ENCODE assay signal across 8 cellular contexts in the genomic region with DNA sequence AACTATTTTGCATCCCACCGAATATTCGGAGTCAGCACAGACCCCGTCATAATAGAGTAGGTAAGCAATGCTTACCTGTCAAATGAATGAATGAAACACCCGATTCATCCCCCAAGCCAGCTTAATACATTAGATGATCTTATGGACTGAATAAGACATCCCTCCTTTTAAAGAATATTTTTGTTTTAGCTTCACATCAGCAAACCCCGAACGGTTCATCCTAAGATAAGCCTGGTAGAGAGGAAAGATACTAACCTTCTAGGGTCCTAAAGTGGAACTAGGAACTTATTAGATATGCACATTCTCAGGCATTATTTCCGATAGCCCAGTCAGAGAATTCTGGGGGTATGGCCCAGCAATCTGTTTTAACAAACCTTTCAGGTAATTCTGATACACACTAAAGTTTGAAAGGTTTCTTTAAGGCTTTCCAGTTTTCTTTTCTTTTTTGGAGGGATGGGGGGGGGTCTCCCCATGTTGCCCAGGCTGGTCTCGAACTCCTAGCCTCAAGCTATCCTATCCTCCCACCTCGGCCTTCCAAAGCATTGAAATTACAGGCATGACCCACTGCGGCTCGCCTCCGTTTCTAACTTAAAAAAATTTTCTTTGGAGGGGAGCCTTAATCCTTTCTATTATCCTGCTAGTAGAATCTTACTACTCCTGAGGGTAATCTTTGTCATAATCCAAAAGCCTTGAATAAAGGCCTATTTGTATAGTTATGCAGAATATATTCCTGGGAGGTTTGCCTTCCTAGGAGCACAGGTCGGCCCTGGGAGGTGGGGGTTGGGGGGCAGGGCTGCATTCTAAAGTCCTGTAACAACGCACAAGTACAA. TPM values are rescaled to one million over a fixed set of nuclear protein-coding genes. Genes with fewer than 3 reads are reported as not detected.
DNase-seq lines count a peak whose midpoint lies in the region; ATAC-seq and TF ChIP-seq lines count a peak whose summit lies in the region.

No MANE protein-coding gene starts in this region.

- peaks cover 57% of the 10 kb centered on the region for H3K79me2 ChIP-seq in Karpas-422 (ENCODE audit: low read length)

- H3K36me3 ChIP-seq in Karpas-422 (ENCODE audit: insufficient read depth, low read length), result peaks cover 10% of the 10 kb centered on the region; the same call in 1 of the 2 replicates
- no peaks in the 10 kb centered on the region for H3K36me3 ChIP-seq in muscle layer of colon (ENCODE audit: insufficient read depth, low read length)

- peaks cover 14% of the 10 kb centered on the region for H4K20me1 ChIP-seq in Karpas-422 (ENCODE audit: insufficient read depth, low read depth, low read length)

- DNase-seq in AG04449 (ENCODE audit: low read depth, low spot score), result no peak
- peak; percentile 51 for DNase-seq in Karpas-422
- no peak for DNase-seq in NCI-H1105 treated with DMSO at 0.1 percent for 48 hours (lab: John Stamatoyannopoulos, UW)
- DNase-seq in stimulated activated CD4-positive, alpha-beta T cell treated with anti-CD3 and anti-CD28 coated beads, Interleukin-2, amount 100 ng/mL, for 48 hours, result no peak
- no peak for DNase-seq in NCI-H2081 treated with DMSO at 0.1 percent for 48 hours (lab: John Stamatoyannopoulos, UW)

- H3K4me2 ChIP-seq in Karpas-422 (ENCODE audit: low read depth, low read length, poor library complexity, severe bottlenecking), result peak overlapping the region; percentile 81

- peak overlapping the region; percentile 96 for H3K4me3 Mint-ChIP-seq in dendritic cell treated with granulocyte-macrophage colony-stimulating factor and Interleukin-4, amounts not matched to agents 40 ng/mL and 50 ng/mL, for 4 days

- H3K4me3 ChIP-seq in AG04449 (ENCODE audit: low read depth, low read length) (peak overlapping the region; percentile 80), Karpas-422 (ENCODE audit: low read length) (peak overlapping the region; percentile 91), muscle layer of colon (ENCODE audit: low read depth in 1 of 2, low read length in 2 of 2) (peak overlapping the region; percentile 72 to 74)

- no peaks in the 10 kb centered on the region for H3K9me3 ChIP-seq in Karpas-422 (ENCODE audit: low read length)
- no peaks in the 10 kb centered on the region for H3K9me3 ChIP-seq in muscle layer of colon (ENCODE audit: low read length)

- peak overlapping the region; percentile 98 for H3K27ac Mint-ChIP-seq in dendritic cell treated with granulocyte-macrophage colony-stimulating factor and Interleukin-4, amounts not matched to agents 40 ng/mL and 50 ng/mL, for 4 days

- ATAC-seq in HG02610 (IDR thresholded peaks at IDR 0.05; ENCODE audit: unreplicated experiment), result no peak

- no peak for TF ChIP-seq CTCF in AG04449 (IDR thresholded peaks at IDR 0.05; ENCODE audit: insufficient read depth, low read length, missing control alignments)

- no peak overlapping the region for H2AFZ ChIP-seq in Karpas-422 (ENCODE audit: low read length)

- H3K9me2 ChIP-seq in Karpas-422 (replicated peaks; ENCODE audit: insufficient read depth, low read length), result no peaks in the 10 kb centered on the region

- intact Hi-C loops in dendritic cell treated with granulocyte-macrophage colony-stimulating factor and Interleukin-4, amounts not matched to agents 40 ng/mL and 50 ng/mL, for 4 days (cut with micrococcal nuclease), result loop anchor here (1.0 kb wide), 1 partner anchor 30 kb away; no protein-coding TSS in a partner anchor

- H3K27ac ChIP-seq in Karpas-422 (ENCODE audit: low read length) (peak overlapping the region; percentile 90), muscle layer of colon (ENCODE audit: low read depth, low read length) (peak overlapping the region; percentile 89)

- no peaks in the 10 kb centered on the region for H3K9me3 Mint-ChIP-seq in dendritic cell treated with granulocyte-macrophage colony-stimulating factor and Interleukin-4, amounts not matched to agents 40 ng/mL and 50 ng/mL, for 4 days

- H3K27me3 ChIP-seq in Karpas-422 (ENCODE audit: low read length), result no peaks in the 10 kb centered on the region
- no peaks in the 10 kb centered on the region for H3K27me3 ChIP-seq in muscle layer of colon (ENCODE audit: control insufficient read depth in 1 of 2, insufficient read depth in 2 of 2, low read length in 2 of 2)

- peaks cover 45% of the 10 kb centered on the region for H3K36me3 Mint-ChIP-seq in dendritic cell treated with granulocyte-macrophage colony-stimulating factor and Interleukin-4, amounts not matched to agents 40 ng/mL and 50 ng/mL, for 4 days (ENCODE audit: low read depth)

- H3K4me1 ChIP-seq in Karpas-422 (ENCODE audit: low read length), result peaks cover 62% of the 10 kb centered on the region
- H3K4me1 ChIP-seq in muscle layer of colon (ENCODE audit: insufficient read depth, low read length), result peaks cover 32% of the 10 kb centered on the region

- H3K27me3 Mint-ChIP-seq in dendritic cell treated with granulocyte-macrophage colony-stimulating factor and Interleukin-4, amounts not matched to agents 40 ng/mL and 50 ng/mL, for 4 days, result no peaks in the 10 kb centered on the region

- CTCF ChIA-PET in AG04449 (lab: Yijun Ruan, JAX), result interaction anchor here (1.2 to 2.0 kb wide), 4 partner anchors 10 to 132 kb away, joined by 3 to 5 read pairs (median 4); partner anchors contain the start of gene SLC35F5

- H3K9ac ChIP-seq in Karpas-422 (ENCODE audit: low read length), result peak overlapping the region; percentile 96
- peak overlapping the region; percentile 59 for H3K9ac ChIP-seq in muscle layer of colon (ENCODE audit: low read length)

- POLR2A ChIA-PET in AG04449 (lab: Yijun Ruan, JAX), result interaction anchor here (0.9 to 3.6 kb wide), 4 partner anchors 17 to 133 kb away, joined by 3 to 40 read pairs (median 8); partner anchors contain the start of gene SLC35F5

- peaks cover 62% of the 10 kb centered on the region for H3K4me1 Mint-ChIP-seq in dendritic cell treated with granulocyte-macrophage colony-stimulating factor and Interleukin-4, amounts not matched to agents 40 ng/mL and 50 ng/mL, for 4 days (ENCODE audit: low read depth)

RNA-seq across cellular contexts. Expression of gene ACTR3, which starts 1.0 kb away (rescaled TPM):
- total RNA-seq in Karpas-422 (2014; rRNA removed; shearing (Covaris generic); ENCODE audit: low replicate concordance), result 223 and 259 TPM in 2 replicates
